ENCODE assay signal across 9 cellular contexts in the genomic region with DNA sequence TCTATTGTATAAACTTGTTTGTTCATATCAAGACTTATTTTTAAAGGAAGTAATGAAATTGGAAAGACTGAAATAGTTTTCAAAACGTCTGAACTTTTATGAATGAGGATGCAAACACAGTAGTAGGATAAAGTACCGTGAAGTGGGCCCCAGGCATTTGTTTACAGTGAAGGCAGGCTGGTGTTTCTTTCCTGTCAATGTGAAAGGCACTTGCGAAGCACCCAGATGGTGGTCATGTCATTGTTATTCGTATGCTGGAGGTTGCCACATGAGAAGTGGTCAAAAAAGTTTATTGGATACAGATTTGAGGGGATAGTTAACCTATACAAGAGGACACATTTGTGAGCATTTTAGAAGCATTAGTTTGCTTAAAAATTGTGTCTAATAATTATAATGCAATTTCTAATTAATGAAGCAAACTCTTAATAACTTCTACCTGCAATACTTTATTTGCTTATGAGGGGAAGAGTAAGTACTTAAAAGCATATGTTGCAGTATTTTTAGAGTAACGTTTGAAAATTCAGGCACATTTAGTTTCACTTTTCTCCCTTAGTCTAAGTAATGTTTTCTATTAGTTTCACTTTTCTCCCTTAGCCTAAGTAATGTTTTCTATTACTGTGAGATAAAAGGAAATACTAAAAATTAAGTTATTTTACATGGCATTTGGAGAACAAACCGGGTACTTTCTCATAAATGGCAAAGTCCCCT.
DNase-seq lines count a peak whose midpoint lies in the region; ATAC-seq and TF ChIP-seq lines count a peak whose summit lies in the region.
"Had no signal": no experiment of that assay in that cellular context is flagged by ENCODE, and none has a peak within 500 bp of the region (broad histone marks: within the 10 kb centered on the region; RNA-seq: fewer than 3 reads in every experiment).

No MANE protein-coding gene starts in this region.

- H3K9me3 Mint-ChIP-seq in activated CD4-positive, alpha-beta T cell treated with anti-CD3 and anti-CD28 coated beads for 36 hours (ENCODE audit: low read depth) = no peaks in the 10 kb centered on the region
- peaks cover 0 to 2% of the 10 kb centered on the region in 2 donors for H3K9me3 Mint-ChIP-seq in stimulated activated naive B cell treated with anti-CD40 and anti-IgM and Interleukin-4, amounts not matched to agents 10 μg/mL and 1 μg/mL and 100 μg/mL, for 72 hours

- intact Hi-C loops in activated CD4-positive, alpha-beta T cell treated with anti-CD3 and anti-CD28 coated beads for 36 hours (cut with DNase I, micrococcal nuclease) = no loop called here
- intact Hi-C loops in mucosa of descending colon (cut with DNase I, micrococcal nuclease) (no loop called here), posterior cingulate gyrus (cut with DNase I) (no loop called here)

- no peak for TF ChIP-seq CTCF in fibroblast of mammary gland (conservative IDR thresholded peaks at IDR 0.05; ENCODE audit: control insufficient read depth, insufficient read depth, low read depth, low read length)
- no peak for TF ChIP-seq CTCF in mucosa of descending colon (IDR thresholded peaks at IDR 0.05)

- H3K9me3 ChIP-seq in SJSA1 (replicated peaks) (no peaks in the 10 kb centered on the region), mucosa of descending colon (no peaks in the 10 kb centered on the region)

- no peak for DNase-seq in activated CD4-positive, alpha-beta T cell treated with anti-CD3 and anti-CD28 coated beads for 36 hours
- DNase-seq in activated CD4-positive, alpha-beta T cell treated with anti-CD3 and anti-CD28 coated beads, Interleukin-2, amount 50 U/mL, for 48 hours = no peak
- no peak for DNase-seq in SJSA1 (ENCODE audit: low read depth in 1 of 2, low spot score in 2 of 2)
- DNase-seq in fibroblast of mammary gland (ENCODE audit: low read depth) = peak; percentile 40
- DNase-seq in stimulated activated naive B cell treated with anti-CD40 and anti-IgM and Interleukin-4, amounts not matched to agents 10 μg/mL and 1 μg/mL and 100 μg/mL, for 72 hours = no peak
- DNase-seq in mucosa of descending colon = no peak
- no peak for DNase-seq in posterior cingulate gyrus

- H3K4me3 ChIP-seq in SJSA1 (peak overlapping the region; percentile 11), fibroblast of mammary gland (ENCODE audit: control insufficient read depth, low read depth, low read length) (no peak overlapping the region), mucosa of descending colon (no peak overlapping the region)
- H3K4me3 ChIP-seq: cardiac muscle cell had no signal

- peak; percentile 30 for ATAC-seq in activated CD4-positive, alpha-beta T cell treated with anti-CD3 and anti-CD28 coated beads for 36 hours
- no peak for ATAC-seq in stimulated activated naive B cell treated with anti-CD40 and anti-IgM and Interleukin-4, amounts not matched to agents 10 μg/mL and 1 μg/mL and 100 μg/mL, for 72 hours (replicated peaks)
- ATAC-seq in mucosa of descending colon (no peak), HG03196 (IDR thresholded peaks at IDR 0.05; ENCODE audit: unreplicated experiment) (no peak)

- POLR2A ChIA-PET in activated CD4-positive, alpha-beta T cell treated with anti-CD3 and anti-CD28 coated beads for 36 hours (lab: Charles Lee) = no interaction called here

- no peaks in the 10 kb centered on the region for H3K27me3 Mint-ChIP-seq in activated CD4-positive, alpha-beta T cell treated with anti-CD3 and anti-CD28 coated beads for 36 hours
- no peaks in the 10 kb centered on the region for H3K27me3 Mint-ChIP-seq in stimulated activated naive B cell treated with anti-CD40 and anti-IgM and Interleukin-4, amounts not matched to agents 10 μg/mL and 1 μg/mL and 100 μg/mL, for 72 hours

- peak overlapping the region; percentile 92 for H3K27ac Mint-ChIP-seq in activated CD4-positive, alpha-beta T cell treated with anti-CD3 and anti-CD28 coated beads for 36 hours
- H3K27ac Mint-ChIP-seq in stimulated activated naive B cell treated with anti-CD40 and anti-IgM and Interleukin-4, amounts not matched to agents 10 μg/mL and 1 μg/mL and 100 μg/mL, for 72 hours = peak overlapping the region; percentile 68

- peaks cover 31% of the 10 kb centered on the region for H3K36me3 Mint-ChIP-seq in activated CD4-positive, alpha-beta T cell treated with anti-CD3 and anti-CD28 coated beads for 36 hours (ENCODE audit: low read depth)
- H3K36me3 Mint-ChIP-seq in stimulated activated naive B cell treated with anti-CD40 and anti-IgM and Interleukin-4, amounts not matched to agents 10 μg/mL and 1 μg/mL and 100 μg/mL, for 72 hours = no peaks in the 10 kb centered on the region

- H3K4me3 Mint-ChIP-seq in activated CD4-positive, alpha-beta T cell treated with anti-CD3 and anti-CD28 coated beads for 36 hours = peak overlapping the region; percentile 65
- peak overlapping the region; percentile 54 to 58 for H3K4me3 Mint-ChIP-seq in stimulated activated naive B cell treated with anti-CD40 and anti-IgM and Interleukin-4, amounts not matched to agents 10 μg/mL and 1 μg/mL and 100 μg/mL, for 72 hours

- H3K27me3 ChIP-seq in SJSA1 (replicated peaks) = no peaks in the 10 kb centered on the region

- peaks cover 49% of the 10 kb centered on the region for H3K4me1 ChIP-seq in SJSA1 (replicated peaks)
- H3K4me1 ChIP-seq in mucosa of descending colon (ENCODE audit: low read depth) = no peaks in the 10 kb centered on the region

- H3K4me1 Mint-ChIP-seq in activated CD4-positive, alpha-beta T cell treated with anti-CD3 and anti-CD28 coated beads for 36 hours = peaks cover 32% of the 10 kb centered on the region
- H3K4me1 Mint-ChIP-seq in stimulated activated naive B cell treated with anti-CD40 and anti-IgM and Interleukin-4, amounts not matched to agents 10 μg/mL and 1 μg/mL and 100 μg/mL, for 72 hours = peaks cover 8 to 11% of the 10 kb centered on the region in 2 donors

- CTCF ChIA-PET in activated CD4-positive, alpha-beta T cell treated with anti-CD3 and anti-CD28 coated beads for 36 hours (lab: Charles Lee) = no interaction called here

- peak overlapping the region; percentile 52 for H3K27ac ChIP-seq in SJSA1
- H3K27ac ChIP-seq: cardiac muscle cell had no signal

- H3K36me3 ChIP-seq in SJSA1 (peaks cover 50% of the 10 kb centered on the region), mucosa of descending colon (ENCODE audit: low read depth) (no peaks in the 10 kb centered on the region)
- H3K36me3 ChIP-seq: cardiac muscle cell had no signal
